In the genomic region with DNA sequence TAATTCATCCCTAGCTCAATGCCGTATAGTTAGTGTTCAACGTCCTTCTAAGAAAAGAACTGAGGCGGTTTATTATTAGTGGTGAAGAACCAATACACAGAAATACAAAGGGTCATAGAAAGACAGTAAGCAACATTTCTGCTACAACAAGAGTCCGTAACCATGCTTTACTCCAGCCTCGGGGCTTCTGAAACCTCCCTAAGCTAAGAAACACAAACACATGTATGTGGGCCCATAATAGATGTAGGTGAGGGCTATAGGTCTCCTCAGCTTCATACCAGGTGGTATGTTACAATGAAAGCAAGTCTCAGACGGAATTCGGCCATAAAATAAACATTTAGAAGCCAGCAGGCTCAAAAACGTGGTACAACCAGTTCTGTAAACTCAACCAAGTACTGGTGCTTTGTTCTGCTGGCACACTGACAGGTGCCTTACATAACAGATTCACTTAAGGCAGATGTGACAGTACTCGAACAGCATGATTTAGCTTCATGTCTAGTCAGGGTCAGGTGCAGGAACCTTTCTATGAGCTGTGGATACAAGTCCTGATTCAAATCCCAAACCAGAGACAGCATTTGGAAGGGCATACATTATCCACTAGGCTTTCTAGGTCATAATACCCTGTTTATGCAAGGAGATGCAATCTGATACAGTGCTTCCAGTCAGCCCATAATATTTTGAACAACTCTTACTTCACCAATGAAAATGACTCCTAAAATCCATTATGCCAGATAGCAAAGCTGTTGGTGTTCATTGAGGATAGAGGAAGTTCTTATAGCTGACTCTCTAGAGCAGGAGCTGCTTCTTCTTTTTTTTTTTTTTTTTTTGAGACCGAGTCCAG, we compare ENCODE assay signal across 1 cellular context.
TF ChIP-seq lines count a peak whose summit lies in the region.

No MANE protein-coding gene starts in this region.

TF ChIP-seq in GM12878, 131 proteins besides CTCF, POLR2A, EP300 and RAD21 (continued from another document):
- TF ChIP-seq, protein P1, sequence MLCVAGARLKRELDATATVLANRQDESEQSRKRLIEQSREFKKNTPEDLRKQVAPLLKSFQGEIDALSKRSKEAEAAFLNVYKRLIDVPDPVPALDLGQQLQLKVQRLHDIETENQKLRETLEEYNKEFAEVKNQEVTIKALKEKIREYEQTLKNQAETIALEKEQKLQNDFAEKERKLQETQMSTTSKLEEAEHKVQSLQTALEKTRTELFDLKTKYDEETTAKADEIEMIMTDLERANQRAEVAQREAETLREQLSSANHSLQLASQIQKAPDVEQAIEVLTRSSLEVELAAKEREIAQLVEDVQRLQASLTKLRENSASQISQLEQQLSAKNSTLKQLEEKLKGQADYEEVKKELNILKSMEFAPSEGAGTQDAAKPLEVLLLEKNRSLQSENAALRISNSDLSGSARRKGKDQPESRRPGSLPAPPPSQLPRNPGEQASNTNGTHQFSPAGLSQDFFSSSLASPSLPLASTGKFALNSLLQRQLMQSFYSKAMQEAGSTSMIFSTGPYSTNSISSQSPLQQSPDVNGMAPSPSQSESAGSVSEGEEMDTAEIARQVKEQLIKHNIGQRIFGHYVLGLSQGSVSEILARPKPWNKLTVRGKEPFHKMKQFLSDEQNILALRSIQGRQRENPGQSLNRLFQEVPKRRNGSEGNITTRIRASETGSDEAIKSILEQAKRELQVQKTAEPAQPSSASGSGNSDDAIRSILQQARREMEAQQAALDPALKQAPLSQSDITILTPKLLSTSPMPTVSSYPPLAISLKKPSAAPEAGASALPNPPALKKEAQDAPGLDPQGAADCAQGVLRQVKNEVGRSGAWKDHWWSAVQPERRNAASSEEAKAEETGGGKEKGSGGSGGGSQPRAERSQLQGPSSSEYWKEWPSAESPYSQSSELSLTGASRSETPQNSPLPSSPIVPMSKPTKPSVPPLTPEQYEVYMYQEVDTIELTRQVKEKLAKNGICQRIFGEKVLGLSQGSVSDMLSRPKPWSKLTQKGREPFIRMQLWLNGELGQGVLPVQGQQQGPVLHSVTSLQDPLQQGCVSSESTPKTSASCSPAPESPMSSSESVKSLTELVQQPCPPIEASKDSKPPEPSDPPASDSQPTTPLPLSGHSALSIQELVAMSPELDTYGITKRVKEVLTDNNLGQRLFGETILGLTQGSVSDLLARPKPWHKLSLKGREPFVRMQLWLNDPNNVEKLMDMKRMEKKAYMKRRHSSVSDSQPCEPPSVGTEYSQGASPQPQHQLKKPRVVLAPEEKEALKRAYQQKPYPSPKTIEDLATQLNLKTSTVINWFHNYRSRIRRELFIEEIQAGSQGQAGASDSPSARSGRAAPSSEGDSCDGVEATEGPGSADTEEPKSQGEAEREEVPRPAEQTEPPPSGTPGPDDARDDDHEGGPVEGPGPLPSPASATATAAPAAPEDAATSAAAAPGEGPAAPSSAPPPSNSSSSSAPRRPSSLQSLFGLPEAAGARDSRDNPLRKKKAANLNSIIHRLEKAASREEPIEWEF (IDR thresholded peaks at IDR 0.05; ENCODE audit: insufficient replicate concordance, low read depth, low read length), result no peak
- TF ChIP-seq SREBF1 (IDR thresholded peaks at IDR 0.05; ENCODE audit: low read length) (no peak), POLR2AphosphoS2 (IDR thresholded peaks at IDR 0.05; ENCODE audit: low read depth, low read length) (no peak), RAD51 (IDR thresholded peaks at IDR 0.05) (no peak), HDAC6 (IDR thresholded peaks at IDR 0.05; ENCODE audit: unreplicated experiment) (no peak), SUPT20H (IDR thresholded peaks at IDR 0.05; ENCODE audit: borderline replicate concordance, control insufficient read depth, low read depth, low read length) (no peak)
- TF ChIP-seq, protein P2, sequence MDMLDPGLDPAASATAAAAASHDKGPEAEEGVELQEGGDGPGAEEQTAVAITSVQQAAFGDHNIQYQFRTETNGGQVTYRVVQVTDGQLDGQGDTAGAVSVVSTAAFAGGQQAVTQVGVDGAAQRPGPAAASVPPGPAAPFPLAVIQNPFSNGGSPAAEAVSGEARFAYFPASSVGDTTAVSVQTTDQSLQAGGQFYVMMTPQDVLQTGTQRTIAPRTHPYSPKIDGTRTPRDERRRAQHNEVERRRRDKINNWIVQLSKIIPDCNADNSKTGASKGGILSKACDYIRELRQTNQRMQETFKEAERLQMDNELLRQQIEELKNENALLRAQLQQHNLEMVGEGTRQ (IDR thresholded peaks at IDR 0.05; ENCODE audit: borderline replicate concordance, low read depth, low read length), result no peak
- TF ChIP-seq, protein P3, sequence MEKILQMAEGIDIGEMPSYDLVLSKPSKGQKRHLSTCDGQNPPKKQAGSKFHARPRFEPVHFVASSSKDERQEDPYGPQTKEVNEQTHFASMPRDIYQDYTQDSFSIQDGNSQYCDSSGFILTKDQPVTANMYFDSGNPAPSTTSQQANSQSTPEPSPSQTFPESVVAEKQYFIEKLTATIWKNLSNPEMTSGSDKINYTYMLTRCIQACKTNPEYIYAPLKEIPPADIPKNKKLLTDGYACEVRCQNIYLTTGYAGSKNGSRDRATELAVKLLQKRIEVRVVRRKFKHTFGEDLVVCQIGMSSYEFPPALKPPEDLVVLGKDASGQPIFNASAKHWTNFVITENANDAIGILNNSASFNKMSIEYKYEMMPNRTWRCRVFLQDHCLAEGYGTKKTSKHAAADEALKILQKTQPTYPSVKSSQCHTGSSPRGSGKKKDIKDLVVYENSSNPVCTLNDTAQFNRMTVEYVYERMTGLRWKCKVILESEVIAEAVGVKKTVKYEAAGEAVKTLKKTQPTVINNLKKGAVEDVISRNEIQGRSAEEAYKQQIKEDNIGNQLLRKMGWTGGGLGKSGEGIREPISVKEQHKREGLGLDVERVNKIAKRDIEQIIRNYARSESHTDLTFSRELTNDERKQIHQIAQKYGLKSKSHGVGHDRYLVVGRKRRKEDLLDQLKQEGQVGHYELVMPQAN (conservative IDR thresholded peaks at IDR 0.05), result no peak
TF ChIP-seq in GM12878: peak in this region for 0.
